In the genomic region with DNA sequence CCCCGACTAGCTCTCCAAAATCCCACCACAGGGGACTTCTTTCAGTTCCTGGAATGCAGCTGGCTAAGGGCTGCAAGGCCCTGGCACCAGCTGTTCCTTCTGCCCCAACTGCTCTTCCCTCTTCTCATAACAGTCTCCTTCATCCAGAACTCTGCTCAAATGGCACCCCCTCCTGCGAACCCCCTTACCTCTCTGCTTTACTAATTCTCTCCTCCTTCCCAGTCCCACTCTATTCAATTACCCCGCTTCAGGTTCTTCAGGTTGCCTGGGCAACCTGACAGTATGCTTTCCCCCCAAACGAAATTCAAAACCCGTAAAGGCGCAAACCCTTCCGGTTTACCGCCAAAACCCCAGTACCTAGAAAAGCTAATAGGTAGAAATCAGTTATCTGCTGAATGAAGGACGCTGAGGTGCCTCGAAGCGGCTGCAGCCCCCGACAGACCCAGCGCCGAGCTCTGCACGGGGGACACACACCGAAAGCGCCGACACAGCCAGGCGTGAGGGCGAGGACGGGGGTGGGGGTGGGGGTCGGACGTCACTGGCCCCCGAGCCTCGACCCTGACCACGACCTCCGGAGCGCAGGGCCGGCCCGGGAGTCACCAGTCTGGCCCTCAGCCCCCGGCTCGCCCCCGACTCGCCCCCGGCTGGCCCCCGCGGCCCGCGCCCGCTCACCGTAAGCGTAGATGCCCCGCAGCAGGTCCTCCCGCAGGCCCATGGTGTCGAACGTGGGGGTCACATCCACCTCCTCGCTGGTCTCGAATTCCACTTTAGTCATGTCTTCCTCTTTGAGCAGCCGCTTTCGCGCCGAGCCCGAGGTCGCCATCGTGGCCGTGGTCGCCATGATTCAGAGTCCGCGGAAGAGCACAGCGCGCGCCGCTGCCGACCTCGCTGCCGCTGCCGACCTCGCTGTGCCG, we compare ENCODE assay signal across 8 cellular contexts. TPM values are rescaled to one million over a fixed set of nuclear protein-coding genes. Genes with fewer than 3 reads are reported as not detected.
DNase-seq lines count a peak whose midpoint lies in the region; ATAC-seq and TF ChIP-seq lines count a peak whose summit lies in the region.

No MANE protein-coding gene starts in this region.

- peaks cover 33% of the 10 kb centered on the region for H3K4me1 Mint-ChIP-seq in CD14-positive monocyte

- H3K27ac Mint-ChIP-seq in CD14-positive monocyte = peak overlapping the region; percentile 87 to 97 (median 93)

- H3K27ac ChIP-seq in coronary artery (peak overlapping the region; percentile 88 to 96), lower lobe of right lung (peak overlapping the region; percentile 93), thymus (ENCODE audit: low read depth) (peak overlapping the region; percentile 94)

- peaks cover 30% of the 10 kb centered on the region for H3K4me1 ChIP-seq in lower lobe of right lung
- H3K4me1 ChIP-seq in thymus (ENCODE audit: control insufficient read depth, insufficient read depth, low read length) = peaks cover 21% of the 10 kb centered on the region

- H3K9me3 Mint-ChIP-seq in CD14-positive monocyte = peaks cover 0 to 10% (median 3%) of the 10 kb centered on the region in 7 donors

- peak overlapping the region; percentile 89 for H3K4me3 ChIP-seq in coronary artery
- peak overlapping the region; percentile 91 for H3K4me3 ChIP-seq in lower lobe of right lung
- peak overlapping the region; percentile 90 for H3K4me3 ChIP-seq in thymus (ENCODE audit: low read length)

- peaks cover 0 to 2% (median 0%) of the 10 kb centered on the region in 3 donors for H3K27me3 Mint-ChIP-seq in CD14-positive monocyte (ENCODE audit: low read depth in 3 of 3)

- H3K36me3 Mint-ChIP-seq in CD14-positive monocyte = peaks cover 24 to 31% of the 10 kb centered on the region in 2 donors

- DNase-seq in CD14-positive monocyte (ENCODE audit: low spot score) (no peak), RPMI7951 (ENCODE audit: low read depth) (peak; percentile 31), coronary artery (ENCODE audit: low spot score) (no peak), lower lobe of right lung (no peak), 8988T (no peak)

- peak overlapping the region; percentile 81 to 95 for H3K4me3 Mint-ChIP-seq in CD14-positive monocyte

- H3K27me3 ChIP-seq in lower lobe of right lung (ENCODE audit: low read depth) (no peaks in the 10 kb centered on the region), thymus (ENCODE audit: control insufficient read depth, insufficient read depth) (no peaks in the 10 kb centered on the region)

- TF ChIP-seq CTCF in CD14-positive monocyte (IDR thresholded peaks at IDR 0.05) (no peak), coronary artery (IDR thresholded peaks at IDR 0.05) (no peak), lower lobe of right lung (IDR thresholded peaks at IDR 0.05) (no peak)

- H3K36me3 ChIP-seq in lower lobe of right lung = peaks cover 36% of the 10 kb centered on the region
- peaks cover 25% of the 10 kb centered on the region for H3K36me3 ChIP-seq in thymus (ENCODE audit: control insufficient read depth, insufficient read depth)

- ATAC-seq in GM19023 (IDR thresholded peaks at IDR 0.05; ENCODE audit: unreplicated experiment) (peak; percentile 8), HG03342 (IDR thresholded peaks at IDR 0.05; ENCODE audit: unreplicated experiment) (peak; percentile 25), lower lobe of right lung (peak; percentile 10 to 38)

- H3K9me3 ChIP-seq in lower lobe of right lung (no peaks in the 10 kb centered on the region), thymus (ENCODE audit: control insufficient read depth) (no peaks in the 10 kb centered on the region)

- WGBS in thymus = under 1% methylated on average over 69 of the region's 69 CpGs

- intact Hi-C loops in CD14-positive monocyte (cut with micrococcal nuclease) (loop anchor here (2.0 to 10.0 kb wide), 3 partner anchors 46 to 116 kb away; a partner anchor contains a TSS), lower lobe of right lung (cut with DNase I) (no loop called here)

RNA-seq across cellular contexts. Expression of a gene that starts 0.6 kb away (rescaled TPM):
- 100 to 1,000 TPM; 101 to 106 TPM for polyA plus RNA-seq in CD14-positive monocyte
- 99.4 and 104 TPM in 2 replicates for total RNA-seq in RPMI7951 (2014; rRNA removed; shearing (Covaris generic))
- 54.1 TPM for total RNA-seq in lower lobe of right lung
- 76.3 TPM for polyA plus RNA-seq in thymus

RNA-seq across cellular contexts. Expression of a gene that starts 23.5 kb away (rescaled TPM):
- polyA plus RNA-seq in CD14-positive monocyte = under 1 TPM; 0.16 to 0.27 TPM
- 0.20 TPM in 1 of 2 replicates, not detected in the other for total RNA-seq in RPMI7951 (2014; rRNA removed; shearing (Covaris generic))
- total RNA-seq in lower lobe of right lung = 0.50 TPM
- 1.7 TPM for polyA plus RNA-seq in thymus

RNA-seq across cellular contexts. Expression of a gene that starts 45.0 kb away (rescaled TPM):
- polyA plus RNA-seq in CD14-positive monocyte = 100 to 1,000 TPM; 120 to 140 TPM
- 10.3 and 11.7 TPM in 2 replicates for total RNA-seq in RPMI7951 (2014; rRNA removed; shearing (Covaris generic))
- total RNA-seq in lower lobe of right lung = 143 TPM
- 56.4 TPM for polyA plus RNA-seq in thymus

Comparison
In these comparisons a context has a peak if more than half of its experiments do, and no peak if none do; other contexts are left out.
1. RNA of a gene that starts 45.0 kb away (total RNA-seq): 143 TPM in lower lobe of right lung (single experiment); 10.3 to 11.7 TPM in RPMI7951; every median in the first group is over 10 times any median in the second.
2. Peak in every context shown above with its lines, with median percentiles within 50 percentile points of each other: ATAC-seq, H3K27ac ChIP-seq and H3K4me3 ChIP-seq.